In the genomic region with DNA sequence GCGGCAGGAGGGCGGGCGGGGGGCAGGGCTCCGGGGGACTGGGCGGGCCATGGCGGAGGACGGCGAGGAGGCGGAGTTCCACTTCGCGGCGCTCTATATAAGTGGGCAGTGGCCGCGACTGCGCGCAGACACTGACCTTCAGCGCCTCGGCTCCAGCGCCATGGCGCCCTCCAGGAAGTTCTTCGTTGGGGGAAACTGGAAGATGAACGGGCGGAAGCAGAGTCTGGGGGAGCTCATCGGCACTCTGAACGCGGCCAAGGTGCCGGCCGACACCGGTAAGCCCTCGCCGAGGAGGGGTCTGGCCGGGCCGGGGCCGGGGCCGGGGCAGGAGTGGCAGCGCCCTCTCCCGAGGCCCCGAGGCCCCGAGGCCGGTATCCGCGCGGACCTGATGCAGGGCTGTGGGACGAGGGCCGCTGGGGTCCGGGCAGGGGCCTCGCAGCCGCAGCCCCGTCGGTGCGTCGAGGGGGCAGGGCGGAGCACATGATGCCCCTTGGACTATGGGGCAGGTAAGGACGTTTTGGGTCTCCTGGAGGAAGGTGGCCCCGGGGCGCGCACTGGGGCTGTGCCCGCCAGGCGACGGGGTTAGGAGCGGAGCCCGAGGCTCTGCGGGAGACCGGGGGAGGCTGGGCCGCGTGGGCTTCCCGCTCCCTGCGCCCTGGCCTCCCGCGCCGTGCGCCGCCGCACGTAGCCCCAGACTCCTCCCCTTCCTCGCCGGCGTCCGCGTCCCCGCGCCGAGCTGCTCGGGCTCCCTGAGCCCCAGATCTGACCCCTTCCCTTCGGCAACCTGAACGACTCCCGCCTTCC, we compare ENCODE assay signal across 8 cellular contexts. TPM values are rescaled to one million over a fixed set of nuclear protein-coding genes. Genes with fewer than 3 reads are reported as not detected.
DNase-seq lines count a peak whose midpoint lies in the region; ATAC-seq and TF ChIP-seq lines count a peak whose summit lies in the region.

A gene (plus strand): TSS at position 125 of the 804 bp plus-strand sequence. CDS start 36 bp downstream, at position 161.

- CTCF ChIA-PET in AG04449 (lab: Yijun Ruan, JAX), result interaction anchor here (0.8 to 6.5 kb wide), 17 partner anchors 7 to 373 kb away, joined by 3 to 88 read pairs (median 5); a partner anchor contains a TSS
- CTCF ChIA-PET in activated CD4-positive, alpha-beta memory T cell treated with anti-CD3 and anti-CD28 coated beads for 36 hours (lab: Charles Lee), result interaction anchor here (0.7 to 3.8 kb wide), 3 partner anchors 14 to 245 kb away, joined by 3 to 49 read pairs (median 27); a partner anchor contains a TSS

- TF ChIP-seq CTCF in AG04449 (IDR thresholded peaks at IDR 0.05; ENCODE audit: insufficient read depth, low read length, missing control alignments), result no peak
- TF ChIP-seq CTCF in lower leg skin (IDR thresholded peaks at IDR 0.05), result no peak

- H3K36me3 Mint-ChIP-seq in activated CD4-positive, alpha-beta memory T cell treated with anti-CD3 and anti-CD28 coated beads for 36 hours, result peaks cover 63% of the 10 kb centered on the region

- no peaks in the 10 kb centered on the region for H3K9me3 Mint-ChIP-seq in activated CD4-positive, alpha-beta memory T cell treated with anti-CD3 and anti-CD28 coated beads for 36 hours

- intact Hi-C loops in activated CD4-positive, alpha-beta memory T cell treated with anti-CD3 and anti-CD28 coated beads for 36 hours (cut with micrococcal nuclease), result no loop called here
- intact Hi-C loops in lower leg skin (cut with DNase I; ENCODE audit: low total_unique reads), result no loop called here

- peak within 1 kb of the TSS; percentile 81 to 82 for H3K9ac ChIP-seq in duodenal mucosa (ENCODE audit: low read depth in 1 of 2, low read length in 2 of 2)

- TF ChIP-seq POLR2A in lower leg skin (IDR thresholded peaks at IDR 0.05), result peak in 1 of 2 donors; percentile 93

- POLR2A ChIA-PET in AG04449 (lab: Yijun Ruan, JAX), result interaction anchor here (0.7 to 10.2 kb wide), 21 partner anchors 9 to 178 kb away, joined by 3 to 164 read pairs (median 5); a partner anchor contains a TSS
- POLR2A ChIA-PET in activated CD4-positive, alpha-beta memory T cell treated with anti-CD3 and anti-CD28 coated beads for 36 hours (lab: Charles Lee), result interaction anchor here (0.7 to 4.8 kb wide), 12 partner anchors 15 to 333 kb away, joined by 3 to 94 read pairs (median 4); a partner anchor contains a TSS

- peaks cover 54% of the 10 kb centered on the region for H3K4me1 Mint-ChIP-seq in activated CD4-positive, alpha-beta memory T cell treated with anti-CD3 and anti-CD28 coated beads for 36 hours (ENCODE audit: low read depth)

- peak within 1 kb of the TSS; percentile 98 for H3K4me3 Mint-ChIP-seq in activated CD4-positive, alpha-beta memory T cell treated with anti-CD3 and anti-CD28 coated beads for 36 hours

- H3K9me3 ChIP-seq in duodenal mucosa (ENCODE audit: control insufficient read depth in 1 of 2, low read length in 2 of 2), result no peaks in the 10 kb centered on the region

- peaks cover 45 to 47% of the 10 kb centered on the region in 2 donors for H3K4me1 ChIP-seq in duodenal mucosa (ENCODE audit: control insufficient read depth in 1 of 2, insufficient read depth in 2 of 2, low read length in 2 of 2)

- peak within 1 kb of the TSS; percentile 96 for H3K4me3 ChIP-seq in AG04449 (ENCODE audit: low read depth, low read length)
- H3K4me3 ChIP-seq in duodenal mucosa (ENCODE audit: low read depth in 1 of 2, low read length in 2 of 2), result peak within 1 kb of the TSS; percentile 80 to 94
- H3K4me3 ChIP-seq in lower leg skin (ENCODE audit: low read depth, poor library complexity, severe bottlenecking), result peak within 1 kb of the TSS; percentile 72

- 0 to 1% methylated on average over 46 to 64 of the region's 87 CpGs for WGBS in lower leg skin, 2 donors

- no peak for DNase-seq in AG04449 (ENCODE audit: low read depth, low spot score)
- peak; percentile 27 for DNase-seq in NCI-H510A (lab: John Stamatoyannopoulos, UW)
- peak; percentile 88 for DNase-seq in activated CD4-positive, alpha-beta memory T cell treated with anti-CD3 and anti-CD28 coated beads for 36 hours
- DNase-seq in lower leg skin (ENCODE audit: low spot score in 2 of 2), result peak in 1 of 2 donors; percentile 97
- DNase-seq in stimulated activated CD4-positive, alpha-beta T cell treated with anti-CD3 and anti-CD28 coated beads, Interleukin-4, amount 100 ng/mL, for 4 hours, result peak; percentile 74 to 84

- peak within 1 kb of the TSS; percentile 98 for H3K27ac Mint-ChIP-seq in activated CD4-positive, alpha-beta memory T cell treated with anti-CD3 and anti-CD28 coated beads for 36 hours

- peak within 1 kb of the TSS; percentile 94 for H3K27ac ChIP-seq in duodenal mucosa (ENCODE audit: low read depth, low read length)

- no peaks in the 10 kb centered on the region for H3K27me3 ChIP-seq in duodenal mucosa (ENCODE audit: control insufficient read depth in 1 of 2, insufficient read depth in 2 of 2, low read length in 2 of 2)

- ATAC-seq in GM18870 (IDR thresholded peaks at IDR 0.05; ENCODE audit: unreplicated experiment) (peak; percentile 31), HG03103 (IDR thresholded peaks at IDR 0.05; ENCODE audit: low read depth, unreplicated experiment) (peak; percentile 39)

- H3K36me3 ChIP-seq in duodenal mucosa (ENCODE audit: control insufficient read depth in 1 of 2, insufficient read depth in 2 of 2, low read length in 2 of 2), result peaks cover 32 to 49% of the 10 kb centered on the region in 2 donors

- no peaks in the 10 kb centered on the region for H3K27me3 Mint-ChIP-seq in activated CD4-positive, alpha-beta memory T cell treated with anti-CD3 and anti-CD28 coated beads for 36 hours

RNA-seq across cellular contexts. Expression of the gene that starts here (rescaled TPM):
- total RNA-seq in activated CD4-positive, alpha-beta memory T cell treated with anti-CD3 and anti-CD28 coated beads for 36 hours, result 1,000 to 10,000 TPM; 1,432 to 1,495 TPM
- 100 to 1,000 TPM; 265 to 558 (median 432) TPM for total RNA-seq in lower leg skin
